ENCODE assay signal across 23 cellular contexts in genomic region chr13:114224201-114224600, GRCh38. TPM values are rescaled to one million over a fixed set of nuclear protein-coding genes. Genes with fewer than 3 reads are reported as not detected.
A peak's percentile ranks its signal among the peaks of the same experiment; 100 is the strongest.
DNase-seq lines count a peak whose midpoint lies in the region; ATAC-seq, FAIRE-seq and TF ChIP-seq lines count a peak whose summit lies in the region.
"Had no signal": no experiment of that assay in that cellular context is flagged by ENCODE, and none has a peak within 500 bp of the region (broad histone marks: within the 10 kb centered on the region; RNA-seq: fewer than 3 reads in every experiment).

No MANE protein-coding gene starts in this region.

- TF ChIP-seq CTCF in natural killer cell (IDR thresholded peaks at IDR 0.05), result no peak
- TF ChIP-seq CTCF in kidney (IDR thresholded peaks at IDR 0.05; ENCODE audit: borderline replicate concordance, extremely low read depth, insufficient read depth), result no peak
- no peak for TF ChIP-seq CTCF in testis (IDR thresholded peaks at IDR 0.05)

- DNase-seq in natural killer cell treated with Interleukin-12 subunit alpha and Interleukin-12 subunit beta and Interleukin-15 and Interleukin-18, amount 100 ng/mL, for 72 hours (ENCODE audit: low spot score), result no peak
- no peak for DNase-seq in natural killer cell
- peak; percentile 74 for DNase-seq in kidney
- no peak for DNase-seq in stimulated activated effector memory CD8-positive, alpha-beta T cell treated with anti-CD3 and anti-CD28 coated beads, Interleukin-12 subunit alpha, Interleukin-12 subunit beta, amount 100 ng/mL, for 72 hours (ENCODE audit: low spot score in 2 of 2)
- DNase-seq in testis, result no peak
- DNase-seq: 8988T, AML-193, COR-L47, DMS153, DMS79 treated with DMSO at 0.1 percent for 48 hours, EL, HCEC 1CT, HFFc6 had no signal

- H3K4me3 ChIP-seq in kidney (ENCODE audit: low read length in 2 of 2) (no peak overlapping the region), testis (no peak overlapping the region)
- H3K4me3 ChIP-seq: BLaER1 had no signal

- peak overlapping the region; percentile 6 to 81 for H3K27ac Mint-ChIP-seq in natural killer cell treated with Interleukin-12 subunit alpha and Interleukin-12 subunit beta and Interleukin-15 and Interleukin-18, amount 100 ng/mL, for 72 hours
- peak overlapping the region in 1 of 2 donors; percentile 77 for H3K27ac Mint-ChIP-seq in natural killer cell
- no peak overlapping the region for H3K27ac Mint-ChIP-seq in activated T-helper 17 cell treated with anti-CD3 and anti-CD28 coated beads, Interleukin-2, amount 50 U/mL, for 72 hours
- peak overlapping the region; percentile 90 for H3K27ac Mint-ChIP-seq in stimulated activated effector memory CD8-positive, alpha-beta T cell treated with anti-CD3 and anti-CD28 coated beads, Interleukin-12 subunit alpha, Interleukin-12 subunit beta, amount 100 ng/mL, for 72 hours
- H3K27ac Mint-ChIP-seq: HFFc6 had no signal

- H3K27ac ChIP-seq in kidney (ENCODE audit: low read depth in 2 of 2, low read length in 2 of 2) (no peak overlapping the region), testis (no peak overlapping the region)
- H3K27ac ChIP-seq: BLaER1, HL-60 had no signal

- no peaks in the 10 kb centered on the region for H3K9me3 Mint-ChIP-seq in natural killer cell treated with Interleukin-12 subunit alpha and Interleukin-12 subunit beta and Interleukin-15 and Interleukin-18, amount 100 ng/mL, for 72 hours
- no peaks in the 10 kb centered on the region for H3K9me3 Mint-ChIP-seq in natural killer cell
- no peaks in the 10 kb centered on the region for H3K9me3 Mint-ChIP-seq in activated T-helper 17 cell treated with anti-CD3 and anti-CD28 coated beads, Interleukin-2, amount 50 U/mL, for 72 hours
- H3K9me3 Mint-ChIP-seq in stimulated activated effector memory CD8-positive, alpha-beta T cell treated with anti-CD3 and anti-CD28 coated beads, Interleukin-12 subunit alpha, Interleukin-12 subunit beta, amount 100 ng/mL, for 72 hours, result no peaks in the 10 kb centered on the region
- H3K9me3 Mint-ChIP-seq: HFFc6 had no signal

- H3K9ac ChIP-seq in kidney (ENCODE audit: low read length in 2 of 2), result no peak overlapping the region
- H3K9ac ChIP-seq: BLaER1 had no signal

- peaks cover 32 to 38% of the 10 kb centered on the region in 2 donors for H3K4me1 Mint-ChIP-seq in natural killer cell treated with Interleukin-12 subunit alpha and Interleukin-12 subunit beta and Interleukin-15 and Interleukin-18, amount 100 ng/mL, for 72 hours (ENCODE audit: low read depth in 2 of 2)
- H3K4me1 Mint-ChIP-seq in natural killer cell, result peaks cover 40 to 58% of the 10 kb centered on the region in 2 donors
- H3K4me1 Mint-ChIP-seq in activated T-helper 17 cell treated with anti-CD3 and anti-CD28 coated beads, Interleukin-2, amount 50 U/mL, for 72 hours, result peaks cover 24% of the 10 kb centered on the region
- peaks cover 49% of the 10 kb centered on the region for H3K4me1 Mint-ChIP-seq in stimulated activated effector memory CD8-positive, alpha-beta T cell treated with anti-CD3 and anti-CD28 coated beads, Interleukin-12 subunit alpha, Interleukin-12 subunit beta, amount 100 ng/mL, for 72 hours

- no peaks in the 10 kb centered on the region for H3K9me3 ChIP-seq in kidney (ENCODE audit: control insufficient read depth in 1 of 2, low read length in 2 of 2)
- H3K9me3 ChIP-seq in testis, result no peaks in the 10 kb centered on the region
- H3K9me3 ChIP-seq: BLaER1 had no signal

- H3K27me3 ChIP-seq in testis, result no peaks in the 10 kb centered on the region
- H3K27me3 ChIP-seq: BLaER1 had no signal

- H3K4me3 Mint-ChIP-seq in natural killer cell treated with Interleukin-12 subunit alpha and Interleukin-12 subunit beta and Interleukin-15 and Interleukin-18, amount 100 ng/mL, for 72 hours, result no peak overlapping the region
- H3K4me3 Mint-ChIP-seq in natural killer cell, result no peak overlapping the region
- peak overlapping the region; percentile 46 for H3K4me3 Mint-ChIP-seq in activated T-helper 17 cell treated with anti-CD3 and anti-CD28 coated beads, Interleukin-2, amount 50 U/mL, for 72 hours
- no peak overlapping the region for H3K4me3 Mint-ChIP-seq in stimulated activated effector memory CD8-positive, alpha-beta T cell treated with anti-CD3 and anti-CD28 coated beads, Interleukin-12 subunit alpha, Interleukin-12 subunit beta, amount 100 ng/mL, for 72 hours
- H3K4me3 Mint-ChIP-seq: HFFc6 had no signal

- H3K4me1 ChIP-seq in kidney (ENCODE audit: control insufficient read depth in 1 of 2, insufficient read depth in 1 of 2, low read depth in 1 of 2, low read length in 2 of 2), result peaks cover 0 to 3% of the 10 kb centered on the region in 2 donors
- H3K4me1 ChIP-seq in testis, result no peaks in the 10 kb centered on the region

- peaks cover 0 to 7% of the 10 kb centered on the region in 2 donors for H3K27me3 Mint-ChIP-seq in natural killer cell treated with Interleukin-12 subunit alpha and Interleukin-12 subunit beta and Interleukin-15 and Interleukin-18, amount 100 ng/mL, for 72 hours
- H3K27me3 Mint-ChIP-seq in natural killer cell (ENCODE audit: low read depth in 2 of 2), result no peaks in the 10 kb centered on the region
- H3K27me3 Mint-ChIP-seq in activated T-helper 17 cell treated with anti-CD3 and anti-CD28 coated beads, Interleukin-2, amount 50 U/mL, for 72 hours, result no peaks in the 10 kb centered on the region

- intact Hi-C loops in natural killer cell (cut with micrococcal nuclease) (no loop called here), kidney (cut with DNase I) (loop anchor here (5.0 kb wide), 1 partner anchor 272 kb away; no protein-coding TSS in a partner anchor), testis (cut with DNase I; ENCODE audit: low total_unique reads) (no loop called here)

- no peak for FAIRE-seq in kidney (lab: Jason Lieb, UNC)
- FAIRE-seq: D721Med, G401.6, GM12891, GM19239 had no signal

- ATAC-seq in natural killer cell treated with Interleukin-12 subunit alpha and Interleukin-12 subunit beta and Interleukin-15 and Interleukin-18, amount 100 ng/mL, for 72 hours, result no peak
- ATAC-seq in natural killer cell (no peak), GM18858 (IDR thresholded peaks at IDR 0.05; ENCODE audit: unreplicated experiment) (no peak), HG03469 (IDR thresholded peaks at IDR 0.05; ENCODE audit: unreplicated experiment) (no peak)
- ATAC-seq in activated T-helper 17 cell treated with anti-CD3 and anti-CD28 coated beads, Interleukin-2, amount 50 U/mL, for 72 hours (replicated peaks), result no peak
- ATAC-seq in stimulated activated effector memory CD8-positive, alpha-beta T cell treated with anti-CD3 and anti-CD28 coated beads, Interleukin-12 subunit alpha, Interleukin-12 subunit beta, amount 100 ng/mL, for 72 hours, result no peak

- H3K36me3 Mint-ChIP-seq in natural killer cell treated with Interleukin-12 subunit alpha and Interleukin-12 subunit beta and Interleukin-15 and Interleukin-18, amount 100 ng/mL, for 72 hours, result no peaks in the 10 kb centered on the region
- H3K36me3 Mint-ChIP-seq in natural killer cell, result no peaks in the 10 kb centered on the region
- no peaks in the 10 kb centered on the region for H3K36me3 Mint-ChIP-seq in activated T-helper 17 cell treated with anti-CD3 and anti-CD28 coated beads, Interleukin-2, amount 50 U/mL, for 72 hours (ENCODE audit: low read depth)
- no peaks in the 10 kb centered on the region for H3K36me3 Mint-ChIP-seq in stimulated activated effector memory CD8-positive, alpha-beta T cell treated with anti-CD3 and anti-CD28 coated beads, Interleukin-12 subunit alpha, Interleukin-12 subunit beta, amount 100 ng/mL, for 72 hours

- WGBS in testis, 2 donors, result 92 to 94% methylated on average over 8 to 13 of the region's 13 CpGs

- TF ChIP-seq POLR2A in testis (IDR thresholded peaks at IDR 0.05), result no peak

- H3K36me3 ChIP-seq in kidney (ENCODE audit: control insufficient read depth in 1 of 2, insufficient read depth in 2 of 2, low read length in 2 of 2), result no peaks in the 10 kb centered on the region
- H3K36me3 ChIP-seq in testis (ENCODE audit: low read depth, missing control alignments), result no peaks in the 10 kb centered on the region
- H3K36me3 ChIP-seq: BLaER1 had no signal

RNA-seq across cellular contexts. Expression of gene CDC16, which starts 10.5 kb away (rescaled TPM):
- 10 to 100 TPM; 60.5 to 88.0 TPM for total RNA-seq in natural killer cell treated with Interleukin-12 subunit alpha and Interleukin-12 subunit beta and Interleukin-15 and Interleukin-18, amount 100 ng/mL, for 72 hours
- total RNA-seq in natural killer cell, result 10 to 100 TPM; 61.4 to 75.9 (median 70.7) TPM
- total RNA-seq in activated T-helper 17 cell treated with anti-CD3 and anti-CD28 coated beads, Interleukin-2, amount 50 U/mL, for 72 hours, result 100 to 1,000 TPM in 1 of 2 donors, 10 to 100 TPM in 1; 61.9 to 100 TPM
- 57.7 TPM for total RNA-seq in kidney
- polyA plus RNA-seq in kidney (ENCODE audit: insufficient read depth, low read depth, low replicate concordance), result 49.3 TPM
- 100 to 1,000 TPM in 1 of 2 donors, 10 to 100 TPM in 1; 88.1 to 110 TPM for total RNA-seq in testis
- 96.8 TPM for polyA plus RNA-seq in testis (ENCODE audit: insufficient read depth, low read depth, low replicate concordance)

RNA-seq across cellular contexts. Expression of gene CFAP97D2, which starts 45.1 kb away (rescaled TPM):
- total RNA-seq in natural killer cell treated with Interleukin-12 subunit alpha and Interleukin-12 subunit beta and Interleukin-15 and Interleukin-18, amount 100 ng/mL, for 72 hours, result not detected
- total RNA-seq in natural killer cell (1 to 10 TPM in 1 of 3 donors, under 1 TPM in 1, not detected in 1; 0.45 to 7.7 TPM), kidney (not detected), testis (1 to 10 TPM; 1.5 to 2.3 TPM)
- total RNA-seq in activated T-helper 17 cell treated with anti-CD3 and anti-CD28 coated beads, Interleukin-2, amount 50 U/mL, for 72 hours, result not detected
- polyA plus RNA-seq in kidney (ENCODE audit: insufficient read depth, low read depth, low replicate concordance) (not detected), testis (ENCODE audit: insufficient read depth, low read depth, low replicate concordance) (2.7 TPM)
- total RNA-seq: H4, HFFc6 had no signal

RNA-seq across cellular contexts. Expression of gene UPF3A, which starts 57.2 kb away (rescaled TPM):
- 10 to 100 TPM; 30.8 to 44.3 TPM for total RNA-seq in natural killer cell treated with Interleukin-12 subunit alpha and Interleukin-12 subunit beta and Interleukin-15 and Interleukin-18, amount 100 ng/mL, for 72 hours
- 10 to 100 TPM; 37.8 to 66.5 (median 44.7) TPM for total RNA-seq in natural killer cell
- 10 to 100 TPM; 45.7 to 60.4 TPM for total RNA-seq in activated T-helper 17 cell treated with anti-CD3 and anti-CD28 coated beads, Interleukin-2, amount 50 U/mL, for 72 hours
- 41.7 TPM for total RNA-seq in kidney
- polyA plus RNA-seq in kidney (ENCODE audit: insufficient read depth, low read depth, low replicate concordance), result 34.5 TPM
- 100 to 1,000 TPM in 1 of 2 donors, 10 to 100 TPM in 1; 88.0 to 112 TPM for total RNA-seq in testis
- 96.7 TPM for polyA plus RNA-seq in testis (ENCODE audit: insufficient read depth, low read depth, low replicate concordance)
